In the genomic region with DNA sequence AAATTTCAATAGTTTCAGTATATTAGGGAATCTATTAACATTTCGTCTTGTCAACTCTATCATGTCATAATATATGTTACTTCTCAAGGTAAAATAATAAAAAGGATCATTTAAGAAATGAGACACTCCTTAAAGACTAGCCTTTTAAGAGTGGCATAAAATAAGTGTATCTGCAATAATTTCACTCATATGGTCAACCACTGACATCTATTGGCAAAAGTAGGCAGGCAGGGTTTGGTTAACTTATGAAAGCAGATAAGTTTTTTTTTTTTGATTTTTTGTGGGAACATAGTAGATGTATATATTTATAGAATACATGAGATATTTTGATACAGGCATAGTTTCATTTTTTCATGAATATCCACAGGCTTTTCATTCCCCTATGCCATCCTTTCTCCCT, we compare ENCODE assay signal across 9 cellular contexts. TPM values are rescaled to one million over a fixed set of nuclear protein-coding genes. Genes with fewer than 3 reads are reported as not detected.
DNase-seq lines count a peak whose midpoint lies in the region; ATAC-seq and TF ChIP-seq lines count a peak whose summit lies in the region.
"Had no signal": no experiment of that assay in that cellular context is flagged by ENCODE, and none has a peak within 500 bp of the region (broad histone marks: within the 10 kb centered on the region; RNA-seq: fewer than 3 reads in every experiment).

No MANE protein-coding gene starts in this region.

- peak; percentile 86 for TF ChIP-seq RAD21 in neural cell (conservative IDR thresholded peaks at IDR 0.05)

- H2AFZ ChIP-seq in neural cell (ENCODE audit: low read depth, low read length), result no peak overlapping the region

- intact Hi-C loops in body of pancreas (cut with DNase I), result no loop called here

- TF ChIP-seq POLR2A in NB4 (IDR thresholded peaks at IDR 0.05; ENCODE audit: extremely low read depth, insufficient read length) (no peak), body of pancreas (IDR thresholded peaks at IDR 0.05) (no peak)

- peak; percentile 26 for TF ChIP-seq CTCF in GM10266 (IDR thresholded peaks at IDR 0.05; ENCODE audit: control insufficient read depth, insufficient read depth, low read depth, missing control alignments)
- peak; percentile 46 for TF ChIP-seq CTCF in NB4 (IDR thresholded peaks at IDR 0.05; ENCODE audit: low read depth, low read length)
- peak in 6 of 7 experiments; percentile 19 to 51 (median 36) for TF ChIP-seq CTCF in body of pancreas (IDR thresholded peaks at IDR 0.05)
- TF ChIP-seq CTCF in neural cell (IDR thresholded peaks at IDR 0.05; ENCODE audit: poor library complexity, severe bottlenecking), result peak; percentile 79

- H3K9me2 ChIP-seq in neural cell (ENCODE audit: insufficient read depth, low read length), result no peaks in the 10 kb centered on the region

- no peak overlapping the region for H3K4me3 ChIP-seq in NB4 (ENCODE audit: low read depth, low read length)
- H3K4me3 ChIP-seq in body of pancreas, result no peak overlapping the region
- no peak overlapping the region for H3K4me3 ChIP-seq in neural cell (ENCODE audit: low read length)

- no peaks in the 10 kb centered on the region for H3K4me1 ChIP-seq in body of pancreas

- H4K20me1 ChIP-seq in neural cell (ENCODE audit: insufficient read depth), result no peaks in the 10 kb centered on the region

- H3K4me2 ChIP-seq in neural cell (ENCODE audit: low read length), result no peak overlapping the region

- WGBS in body of pancreas, 2 donors, result 40 to 53% methylated on average over 1 of the region's 1 CpG

- H3F3A ChIP-seq in neural cell (ENCODE audit: insufficient read depth, low read length, poor library complexity, severe bottlenecking), result no peaks in the 10 kb centered on the region

- H3K9ac ChIP-seq in neural cell (ENCODE audit: low read length), result no peak overlapping the region

- H3K9me3 ChIP-seq in body of pancreas (no peaks in the 10 kb centered on the region), neural cell (ENCODE audit: low read length) (no peaks in the 10 kb centered on the region)

- no peak overlapping the region for H3K27ac ChIP-seq in body of pancreas
- H3K27ac ChIP-seq in neural cell (ENCODE audit: low read length), result no peak overlapping the region

- no peak for DNase-seq in GM10266 (ENCODE audit: extremely low spot score)
- DNase-seq in NB4 (ENCODE audit: low read depth), result peak; percentile 65
- DNase-seq in body of pancreas, result peak in 1 of 4 donors; percentile 7
- no peak for DNase-seq in 8988T
- no peak for DNase-seq in NCI-H1092 treated with DMSO at 0.1 percent for 48 hours (lab: John Stamatoyannopoulos, UW)
- DNase-seq: effector CD8-positive, alpha-beta T cell had no signal

- H3K27me3 ChIP-seq in body of pancreas, result no peaks in the 10 kb centered on the region
- no peaks in the 10 kb centered on the region for H3K27me3 ChIP-seq in neural cell (ENCODE audit: insufficient read depth, low read depth, low read length)

- no peak for ATAC-seq in body of pancreas
- ATAC-seq in GM19023 (IDR thresholded peaks at IDR 0.05; ENCODE audit: unreplicated experiment), result no peak
- ATAC-seq in GM18502 (IDR thresholded peaks at IDR 0.05; ENCODE audit: poor library complexity, unreplicated experiment), result no peak

- TF ChIP-seq EP300 in neural cell (conservative IDR thresholded peaks at IDR 0.05; ENCODE audit: poor library complexity, severe bottlenecking), result no peak

- H3K79me2 ChIP-seq in neural cell (replicated peaks; ENCODE audit: insufficient read depth, low read length), result no peaks in the 10 kb centered on the region

- H3K36me3 ChIP-seq in body of pancreas (replicated peaks in 1 of 2; ENCODE audit: insufficient read depth in 1 of 2, low read depth in 2 of 2), result no peaks in the 10 kb centered on the region
- H3K36me3 ChIP-seq in neural cell (ENCODE audit: insufficient read depth, low read length), result no peaks in the 10 kb centered on the region

TF ChIP-seq in neural cell, 6 proteins besides CTCF, POLR2A, EP300 and RAD21:
- TF ChIP-seq MXI1 (conservative IDR thresholded peaks at IDR 0.05; ENCODE audit: poor library complexity, severe bottlenecking) (no peak), TAF1 (IDR thresholded peaks at IDR 0.05; ENCODE audit: low read depth) (no peak), REST (IDR thresholded peaks at IDR 0.05; ENCODE audit: borderline replicate concordance) (no peak), SMC3 (conservative IDR thresholded peaks at IDR 0.05; ENCODE audit: poor library complexity) (peak; percentile 78)

RNA-seq across cellular contexts. Expression of gene RGS21, which starts 5.5 kb away (rescaled TPM):
- not detected for total RNA-seq in body of pancreas
- polyA plus RNA-seq in neural cell, result not detected in 2 replicates
- not detected in 2 replicates for polyA minus RNA-seq in neural cell

Comparison
In these comparisons a context has a peak if more than half of its experiments do, and no peak if none do; other contexts are left out.
1. CTCF ChIP-seq: peak in every context shown above with its lines; median percentile 79 in neural cell; 46 in NB4; 36 in body of pancreas; 26 in GM10266.